Comparison of ENCODE assay signal across 1 cellular context in the genomic region with DNA sequence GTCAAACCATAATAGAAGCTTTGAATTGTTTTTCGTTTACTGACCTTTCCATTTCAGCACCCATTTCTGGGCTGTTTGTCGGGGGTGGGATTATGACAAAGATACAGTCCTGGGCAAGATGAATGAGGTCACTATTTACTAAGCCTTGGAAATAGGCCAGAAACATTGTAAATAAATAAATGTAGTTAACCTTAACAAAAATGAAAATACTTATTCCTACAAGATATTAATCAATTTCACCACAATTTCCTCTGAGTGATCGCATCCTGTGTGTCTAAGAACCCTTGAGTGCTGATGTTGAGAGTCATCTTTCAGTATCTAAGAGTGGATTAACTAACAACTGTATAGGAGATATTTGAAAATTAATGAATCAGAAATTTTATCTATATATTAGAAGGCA.
TF ChIP-seq lines count a peak whose summit lies in the region.

No MANE protein-coding gene starts in this region.

TF ChIP-seq in GM12878, 131 proteins besides CTCF, POLR2A, EP300 and RAD21 (continued from another document):
- TF ChIP-seq IKZF1 (conservative IDR thresholded peaks at IDR 0.05) (no peak), CEBPB (IDR thresholded peaks at IDR 0.05; ENCODE audit: borderline replicate concordance in 1 of 2, low read depth in 2 of 2, low read length in 2 of 2) (no peak), SUPT20H (IDR thresholded peaks at IDR 0.05; ENCODE audit: borderline replicate concordance, control insufficient read depth, low read depth, low read length) (no peak), ATF7 (IDR thresholded peaks at IDR 0.05; ENCODE audit: low read depth) (no peak), BCL11A (IDR thresholded peaks at IDR 0.05; ENCODE audit: low read depth, low read length) (no peak), YY1 (IDR thresholded peaks at IDR 0.05; ENCODE audit: low read depth, low read length) (no peak), GATAD2B (conservative IDR thresholded peaks at IDR 0.05; ENCODE audit: low read depth) (no peak)
- TF ChIP-seq, protein P1, sequence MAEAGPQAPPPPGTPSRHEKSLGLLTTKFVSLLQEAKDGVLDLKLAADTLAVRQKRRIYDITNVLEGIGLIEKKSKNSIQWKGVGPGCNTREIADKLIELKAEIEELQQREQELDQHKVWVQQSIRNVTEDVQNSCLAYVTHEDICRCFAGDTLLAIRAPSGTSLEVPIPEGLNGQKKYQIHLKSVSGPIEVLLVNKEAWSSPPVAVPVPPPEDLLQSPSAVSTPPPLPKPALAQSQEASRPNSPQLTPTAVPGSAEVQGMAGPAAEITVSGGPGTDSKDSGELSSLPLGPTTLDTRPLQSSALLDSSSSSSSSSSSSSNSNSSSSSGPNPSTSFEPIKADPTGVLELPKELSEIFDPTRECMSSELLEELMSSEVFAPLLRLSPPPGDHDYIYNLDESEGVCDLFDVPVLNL (IDR thresholded peaks at IDR 0.05; ENCODE audit: low read depth, low read length) = no peak
